ENCODE assay signal across 13 cellular contexts in genomic region chr1:44037154-44037553, GRCh38. TPM values are rescaled to one million over a fixed set of nuclear protein-coding genes. Genes with fewer than 3 reads are reported as not detected.
DNase-seq lines count a peak whose midpoint lies in the region; ATAC-seq and TF ChIP-seq lines count a peak whose summit lies in the region.
"Had no signal": no experiment of that assay in that cellular context is flagged by ENCODE, and none has a peak within 500 bp of the region (broad histone marks: within the 10 kb centered on the region; RNA-seq: fewer than 3 reads in every experiment).

No MANE protein-coding gene starts in this region.

- DNase-seq in NCI-H82 (lab: John Stamatoyannopoulos, UW) = peak; percentile 52
- no peak for DNase-seq in NCI-H82 treated with DMSO at 0.1 percent for 48 hours (lab: John Stamatoyannopoulos, UW; ENCODE audit: unreplicated experiment)
- peak; percentile 25 for DNase-seq in NCI-H446 treated with DMSO at 0.1 percent for 48 hours (lab: John Stamatoyannopoulos, UW)
- DNase-seq in erythroblast (lab: John Stamatoyannopoulos, UW) = peak; percentile 81 to 90
- no peak for DNase-seq in progenitor cell of endocrine pancreas (ENCODE audit: low spot score, unreplicated experiment)
- DNase-seq in SW480 (ENCODE audit: low spot score) = no peak
- no peak for DNase-seq in activated CD8-positive, alpha-beta memory T cell treated with anti-CD3 and anti-CD28 coated beads, Interleukin-2, amount 50 U/mL, for 4 hours
- no peak for DNase-seq in left lobe of liver (ENCODE audit: low spot score)
- DNase-seq: cortex of kidney; NCI-H1417 treated with DMSO at 0.1 percent for 48 hours; NK-92 treated with Interleukin-12 subunit alpha and Interleukin-12 subunit beta, amount 100 ng/mL, for 24 hours; upper lobe of right lung had no signal

- no peak for ATAC-seq in left lobe of liver

- H3K4me3 Mint-ChIP-seq in progenitor cell of endocrine pancreas (ENCODE audit: low read depth) = no peak overlapping the region

- TF ChIP-seq CTCF in progenitor cell of endocrine pancreas (IDR thresholded peaks at IDR 0.05; ENCODE audit: unreplicated experiment) = no peak

- no peaks in the 10 kb centered on the region for H3K9me3 Mint-ChIP-seq in progenitor cell of endocrine pancreas (ENCODE audit: low read depth)
- H3K9me3 Mint-ChIP-seq: naive thymus-derived CD4-positive, alpha-beta T cell had no signal

- no peaks in the 10 kb centered on the region for H3K27me3 Mint-ChIP-seq in progenitor cell of endocrine pancreas

- H3K27ac Mint-ChIP-seq in progenitor cell of endocrine pancreas = peak overlapping the region; percentile 70

- TF ChIP-seq POLR2A in erythroblast (IDR thresholded peaks at IDR 0.05; ENCODE audit: low read length) = no peak

- H3K36me3 Mint-ChIP-seq in progenitor cell of endocrine pancreas (ENCODE audit: insufficient read depth) = no peaks in the 10 kb centered on the region
- H3K36me3 Mint-ChIP-seq: naive thymus-derived CD4-positive, alpha-beta T cell had no signal

- peaks cover 20% of the 10 kb centered on the region for H3K4me1 Mint-ChIP-seq in progenitor cell of endocrine pancreas (ENCODE audit: low read depth)

RNA-seq across cellular contexts. Expression of gene SLC6A9, which starts 5.9 kb away (rescaled TPM):
- total RNA-seq in progenitor cell of endocrine pancreas (26.9 and 29.4 TPM in 2 replicates), left lobe of liver (0.65 TPM)

RNA-seq across cellular contexts. Expression of gene CCDC24, which starts 45.8 kb away (rescaled TPM):
- total RNA-seq in progenitor cell of endocrine pancreas (34.8 and 35.9 TPM in 2 replicates), left lobe of liver (4.7 TPM)

RNA-seq across cellular contexts. Expression of gene B4GALT2, which starts 58.1 kb away (rescaled TPM):
- total RNA-seq in progenitor cell of endocrine pancreas (61.7 and 63.1 TPM in 2 replicates), left lobe of liver (20.6 TPM)

Comparison
In these comparisons a context has a peak if more than half of its experiments do, and no peak if none do; other contexts are left out.
1. DNase-seq: peak in NCI-H82 (single experiment), NCI-H446 treated with DMSO at 0.1 percent for 48 hours (single experiment) and erythroblast (2 of 2); none in NCI-H82 treated with DMSO at 0.1 percent for 48 hours (single experiment), progenitor cell of endocrine pancreas (single experiment), SW480 (single experiment), activated CD8-positive, alpha-beta memory T cell treated with anti-CD3 and anti-CD28 coated beads, Interleukin-2, amount 50 U/mL, for 4 hours (single experiment) and left lobe of liver (single experiment).
2. RNA of gene SLC6A9, which starts 5.9 kb away (total RNA-seq): 26.9 to 29.4 TPM in progenitor cell of endocrine pancreas; 0.65 TPM in left lobe of liver (single experiment); every median in the first group is over 10 times any median in the second.